Comparison of ENCODE assay signal across 9 cellular contexts in genomic region chr22:39309364-39309861, GRCh38. TPM values are rescaled to one million over a fixed set of nuclear protein-coding genes. Genes with fewer than 3 reads are reported as not detected.
A peak's percentile ranks its signal among the peaks of the same experiment; 100 is the strongest.
DNase-seq lines count a peak whose midpoint lies in the region; ATAC-seq and TF ChIP-seq lines count a peak whose summit lies in the region.
"Had no signal": no experiment of that assay in that cellular context is flagged by ENCODE, and none has a peak within 500 bp of the region (broad histone marks: within the 10 kb centered on the region; RNA-seq: fewer than 3 reads in every experiment).

No MANE protein-coding gene starts in this region.

- intact Hi-C loops in left cardiac atrium (cut with DNase I): loop anchor here in 1 of 2 donors (2.0 to 5.0 kb wide), 2 partner anchors 65 to 137 kb away; partner anchors contain the start of gene PDGFB

- WGBS in GM23248 (ENCODE audit: low coverage in 1 of 2, low lambda C conversion rate in 2 of 2, missing lambda C conversion rate in 2 of 2), 2 experiments: 33 to 41% methylated on average over 18 of the region's 18 CpGs

- peaks cover 59% of the 10 kb centered on the region for H3F3A ChIP-seq in GM23248 (ENCODE audit: insufficient read depth)

- peaks cover 30% of the 10 kb centered on the region for H3K36me3 ChIP-seq in GM23248 (ENCODE audit: low read depth)

- DNase-seq in GM23248: peak; percentile 61
- DNase-seq in left cardiac atrium: peak; percentile 75
- peak; percentile 20 for DNase-seq in stimulated activated naive CD8-positive, alpha-beta T cell treated with anti-CD3 and anti-CD28 coated beads, Interleukin-15, Interleukin-2, amounts not matched to agents 100 U/mL and 50 U/mL, for 24 hours
- no peak for DNase-seq in NCI-H1930 (lab: John Stamatoyannopoulos, UW)
- no peak for DNase-seq in substantia nigra (lab: John Stamatoyannopoulos, UW)
- no peak for DNase-seq in GM19238 (ENCODE audit: insufficient read length, low spot score)
- DNase-seq: NCI-H146 had no signal

- peak overlapping the region; percentile 57 for H3K4me3 ChIP-seq in GM23248

- peak overlapping the region; percentile 89 for H3K27ac ChIP-seq in GM23248
- no peak overlapping the region for H3K27ac ChIP-seq in substantia nigra (ENCODE audit: low read depth, low read length, poor library complexity, severe bottlenecking)

- 0 out of 2 replicates have a peak, but pooled peaks cover 3% of the 10 kb centered on the region for H4K20me1 ChIP-seq in GM23248 (ENCODE audit: insufficient read depth)

- H3K9me3 ChIP-seq in GM23248 (ENCODE audit: low read depth): no peaks in the 10 kb centered on the region

- H3K9ac ChIP-seq in GM23248: peak overlapping the region; percentile 71

- H3K4me2 ChIP-seq in GM23248 (ENCODE audit: unreplicated experiment): peak overlapping the region; percentile 64

- no peaks in the 10 kb centered on the region for H3K27me3 ChIP-seq in GM23248 (replicated peaks; ENCODE audit: insufficient read depth)

- ATAC-seq in SK-N-SH treated with all-trans-retinoic acid at 6 μM for 48 hours (peak; percentile 8), left cardiac atrium (peak; percentile 17 to 24), GM21367 (IDR thresholded peaks at IDR 0.05; ENCODE audit: unreplicated experiment) (no peak)
- no peak for ATAC-seq in stimulated activated naive CD8-positive, alpha-beta T cell treated with anti-CD3 and anti-CD28 coated beads, Interleukin-15, Interleukin-2, amounts not matched to agents 100 U/mL and 50 U/mL, for 24 hours

- in situ Hi-C loops in GM23248 (cut with MboI): loop anchor here (5.0 to 25.0 kb wide), 2 partner anchors 132 to 297 kb away; partner anchors contain the start of genes APOBEC3C and APOBEC3D

- H3K9me2 ChIP-seq in GM23248 (ENCODE audit: insufficient read depth): no peaks in the 10 kb centered on the region

- no peak overlapping the region for H2AFZ ChIP-seq in GM23248

- peaks cover 17% of the 10 kb centered on the region for H3K4me1 ChIP-seq in GM23248 (ENCODE audit: insufficient read depth)

- H3K79me2 ChIP-seq in GM23248 (ENCODE audit: insufficient read depth): peaks cover 13% of the 10 kb centered on the region

TF ChIP-seq in SK-N-SH treated with all-trans-retinoic acid at 6 μM for 48 hours, 23 proteins besides CTCF, POLR2A, EP300 and RAD21 (continues in another document):
- TF ChIP-seq PPARA (CRISPR knock-in tag; IDR thresholded peaks at IDR 0.05; ENCODE audit: borderline replicate concordance) (no peak), TOX (CRISPR knock-in tag; IDR thresholded peaks at IDR 0.05; ENCODE audit: borderline replicate concordance) (no peak), POU6F1 (CRISPR knock-in tag; IDR thresholded peaks at IDR 0.05; ENCODE audit: borderline replicate concordance, low read depth) (no peak), PATZ1 (CRISPR knock-in tag; IDR thresholded peaks at IDR 0.05; ENCODE audit: borderline replicate concordance) (no peak), TSHZ2 (CRISPR knock-in tag; IDR thresholded peaks at IDR 0.05) (no peak), CREB5 (CRISPR knock-in tag; IDR thresholded peaks at IDR 0.05; ENCODE audit: low read depth) (no peak), OSR1 (CRISPR knock-in tag; IDR thresholded peaks at IDR 0.05) (no peak), ZFP3 (CRISPR knock-in tag; IDR thresholded peaks at IDR 0.05) (no peak), BACH2 (CRISPR knock-in tag; IDR thresholded peaks at IDR 0.05; ENCODE audit: borderline replicate concordance) (no peak), CSRNP3 (CRISPR knock-in tag; IDR thresholded peaks at IDR 0.05) (no peak), CSDC2 (CRISPR knock-in tag; IDR thresholded peaks at IDR 0.05) (no peak), ESRRG (CRISPR knock-in tag; IDR thresholded peaks at IDR 0.05) (no peak), ISL1 (CRISPR knock-in tag; IDR thresholded peaks at IDR 0.05) (no peak), TCF4 (CRISPR knock-in tag; IDR thresholded peaks at IDR 0.05; ENCODE audit: borderline replicate concordance) (no peak), RARB (CRISPR knock-in tag; IDR thresholded peaks at IDR 0.05) (no peak), ZNF70 (CRISPR knock-in tag; IDR thresholded peaks at IDR 0.05) (no peak), ARNTL (CRISPR knock-in tag; IDR thresholded peaks at IDR 0.05; ENCODE audit: borderline replicate concordance, low read depth) (no peak)

RNA-seq across cellular contexts. Expression of gene RPL3, which starts 10.0 kb away (rescaled TPM):
- 1,555 and 2,353 TPM in 2 replicates for total RNA-seq in GM23248 (2014; rRNA removed; shearing (Covaris generic))
- polyA plus RNA-seq in GM23248 (2016; fragmentation: Nextera tagmentation; extraction: Ambion mirVana): 920 and 929 TPM in 2 replicates
- 1,000 to 10,000 TPM in 1 of 2 donors, 100 to 1,000 TPM in 1; 796 to 1,078 TPM for total RNA-seq in left cardiac atrium

RNA-seq across cellular contexts. Expression of gene SYNGR1, which starts 40.4 kb away (rescaled TPM):
- 5.2 and 6.1 TPM in 2 replicates for total RNA-seq in GM23248 (2014; rRNA removed; shearing (Covaris generic))
- 20.3 and 23.2 TPM in 2 replicates for polyA plus RNA-seq in GM23248 (2016; fragmentation: Nextera tagmentation; extraction: Ambion mirVana)
- total RNA-seq in left cardiac atrium: 10 to 100 TPM; 48.3 to 60.8 TPM

Comparison
In these comparisons a context has a peak if more than half of its experiments do, and no peak if none do; other contexts are left out.
1. DNase-seq: peak in GM23248 (single experiment), left cardiac atrium (single experiment) and stimulated activated naive CD8-positive, alpha-beta T cell treated with anti-CD3 and anti-CD28 coated beads, Interleukin-15, Interleukin-2, amounts not matched to agents 100 U/mL and 50 U/mL, for 24 hours (single experiment); none in NCI-H1930 (0 of 2), substantia nigra (0 of 49) and GM19238 (single experiment).
2. ATAC-seq: peak in SK-N-SH treated with all-trans-retinoic acid at 6 μM for 48 hours (single experiment) and left cardiac atrium (2 of 2); none in stimulated activated naive CD8-positive, alpha-beta T cell treated with anti-CD3 and anti-CD28 coated beads, Interleukin-15, Interleukin-2, amounts not matched to agents 100 U/mL and 50 U/mL, for 24 hours (single experiment) and GM21367 (single experiment).